28 cellular contexts compared by ENCODE assay signal in genomic region chr1:71097428-71097827, GRCh38. TPM values are rescaled to one million over a fixed set of nuclear protein-coding genes. Genes with fewer than 3 reads are reported as not detected.
DNase-seq lines count a peak whose midpoint lies in the region; ATAC-seq and TF ChIP-seq lines count a peak whose summit lies in the region.
"Had no signal": no experiment of that assay in that cellular context is flagged by ENCODE, and none has a peak within 500 bp of the region (broad histone marks: within the 10 kb centered on the region; RNA-seq: fewer than 3 reads in every experiment).

No MANE protein-coding gene starts in this region.

- DNase-seq in left colon (no peak), mucosa of descending colon (no peak), NCI-H226 (no peak)
- no peak for DNase-seq in stimulated activated CD4-positive, alpha-beta T cell treated with anti-CD3 and anti-CD28 coated beads, Interleukin-1b, Interleukin-23, amount 100 ng/mL, for 48 hours
- DNase-seq: 8988T; ACHN; AML-193; BE2C; C1 segment of cervical spinal cord; Caco-2; Calu3; CD4-positive, alpha-beta memory T cell; CD4-positive, alpha-beta T cell; CD4-positive, CD25-positive, alpha-beta regulatory T cell; CD8-positive, alpha-beta memory T cell; CD8-positive, alpha-beta T cell; COR-L47; DMS 273 treated with DMSO at 0.1 percent for 48 hours; DMS153; DMS53; DMS79; DMS79 treated with DMSO at 0.1 percent for 48 hours; DND-41; EL had no signal

- H3K4me1 ChIP-seq in mucosa of descending colon (ENCODE audit: low read depth) = no peaks in the 10 kb centered on the region
- H3K4me1 ChIP-seq: A549; BE2C; BLaER1; BLaER1 treated with 17β-estradiol and CSF1 and Interleukin-3, amounts not matched to agents 10 nM and 100 nM; Caco-2 had no signal

- H3K36me3 ChIP-seq in mucosa of descending colon (ENCODE audit: low read depth) = no peaks in the 10 kb centered on the region
- H3K36me3 ChIP-seq: BE2C; BLaER1; BLaER1 treated with 17β-estradiol and CSF1 and Interleukin-3, amounts not matched to agents 10 nM and 100 nM had no signal

- intact Hi-C loops in left colon (cut with DNase I, micrococcal nuclease) (no loop called here), mucosa of descending colon (cut with DNase I, micrococcal nuclease) (loop anchor here in 1 of 2 donors (10.0 kb wide), 1 partner anchor 427 kb away; no protein-coding TSS in a partner anchor)

- no peak overlapping the region for H3K4me3 ChIP-seq in mucosa of descending colon
- H3K4me3 ChIP-seq: A549; BLaER1; BLaER1 treated with 17β-estradiol and CSF1 and Interleukin-3, amounts not matched to agents 10 nM and 100 nM had no signal

- ATAC-seq in left colon (peak; percentile 69), mucosa of descending colon (peak; percentile 70)
- ATAC-seq: A549; CD8-positive, alpha-beta T cell had no signal

- H3K9me3 ChIP-seq in mucosa of descending colon = no peaks in the 10 kb centered on the region
- H3K9me3 ChIP-seq: A549; BE2C; BLaER1; BLaER1 treated with 17β-estradiol and CSF1 and Interleukin-3, amounts not matched to agents 10 nM and 100 nM; Caco-2 had no signal

- no peak for TF ChIP-seq CTCF in mucosa of descending colon (IDR thresholded peaks at IDR 0.05)

RNA-seq across cellular contexts. Expression of gene ZRANB2, which starts 16.6 kb away (rescaled TPM):
- total RNA-seq in left colon (10 to 100 TPM; 76.3 to 76.8 TPM), mucosa of descending colon (100 to 1,000 TPM in 1 of 3 donors, 10 to 100 TPM in 2; 74.8 to 108 (median 94.9) TPM)

RNA-seq across cellular contexts. Expression of gene PTGER3, which starts 49.8 kb away (rescaled TPM):
- 1 to 10 TPM in 1 of 2 donors, under 1 TPM in 1; 0.49 to 2.7 TPM for total RNA-seq in left colon
- total RNA-seq in mucosa of descending colon = 10 to 100 TPM in 1 of 3 donors, 1 to 10 TPM in 2; 1.2 to 19.7 (median 1.3) TPM
- total RNA-seq: A172; Caco-2; CD4-positive, alpha-beta memory T cell; CD4-positive, alpha-beta T cell; CD8-positive, alpha-beta memory T cell had no signal
